Comparison of ENCODE assay signal across 15 cellular contexts in genomic region chr3:65563844-65564243, GRCh38.
A peak's percentile ranks its signal among the peaks of the same experiment; 100 is the strongest.
DNase-seq lines count a peak whose midpoint lies in the region; ATAC-seq, FAIRE-seq and TF ChIP-seq lines count a peak whose summit lies in the region.
"Had no signal": no experiment of that assay in that cellular context is flagged by ENCODE, and none has a peak within 500 bp of the region (broad histone marks: within the 10 kb centered on the region; RNA-seq: fewer than 3 reads in every experiment).

No MANE protein-coding gene starts in this region.

- H4K91ac ChIP-seq in H1 (replicated peaks; ENCODE audit: insufficient read length, low read length), result no peak overlapping the region

- peak overlapping the region in 10 of 11 experiments; percentile 25 to 90 (median 66); a peak in 17 of 22 replicates for H3K4me2 ChIP-seq in BLaER1 treated with 17β-estradiol and CSF1 and Interleukin-3, amounts not matched to agents 10 nM and 100 nM
- no peak overlapping the region for H3K4me2 ChIP-seq in SK-N-SH
- no peak overlapping the region for H3K4me2 ChIP-seq in H1 (ENCODE audit: insufficient read depth in 1 of 2, low read depth in 2 of 2, low read length in 2 of 2)

- no peak overlapping the region for H3K9ac ChIP-seq in BLaER1 treated with 17β-estradiol and CSF1 and Interleukin-3, amounts not matched to agents 10 nM and 100 nM
- no peak overlapping the region for H3K9ac ChIP-seq in SK-N-SH
- H3K9ac ChIP-seq in H1 (replicated peaks in 1 of 4; ENCODE audit: extremely low read depth in 1 of 4, low read depth in 3 of 4, low read length in 3 of 4), result no peak overlapping the region

- H2AFZ ChIP-seq in SK-N-SH (ENCODE audit: low read depth), result no peak overlapping the region
- H2AFZ ChIP-seq in H1 (ENCODE audit: low read length), result no peak overlapping the region

- peaks cover 4% of the 10 kb centered on the region for H3K79me1 ChIP-seq in H1 (ENCODE audit: low read depth, low read length)

- H3K4ac ChIP-seq in H1 (replicated peaks; ENCODE audit: insufficient read length, low read depth, low read length), result no peak overlapping the region

- H2BK15ac ChIP-seq in H1 (ENCODE audit: low read length), result no peak overlapping the region

- H3K9me3 Mint-ChIP-seq in stimulated activated naive CD8-positive, alpha-beta T cell treated with anti-CD3 and anti-CD28 coated beads, Interleukin-15, amount 100 ng/mL, for 72 hours, result no peaks in the 10 kb centered on the region
- peaks cover 7% of the 10 kb centered on the region for H3K9me3 Mint-ChIP-seq in activated naive CD8-positive, alpha-beta T cell treated with anti-CD3 and anti-CD28 coated beads, Interleukin-2, amount 50 U/mL, for 24 hours
- H3K9me3 Mint-ChIP-seq: CD8-positive, alpha-beta T cell; H9 had no signal

- TF ChIP-seq CTCF in SK-N-SH (IDR thresholded peaks at IDR 0.05) (no peak), H1 (IDR thresholded peaks at IDR 0.05; ENCODE audit: control extremely low read depth in 1 of 3, insufficient read depth in 1 of 3, low read depth in 1 of 3, low read length in 3 of 3) (no peak)

- H3K56ac ChIP-seq in H1 (replicated peaks; ENCODE audit: insufficient read length, low read depth, low read length), result no peak overlapping the region

- H3K79me2 ChIP-seq in SK-N-SH (ENCODE audit: insufficient read depth) (peaks cover 8% of the 10 kb centered on the region; the same call in 1 of the 2 replicates), H1 (ENCODE audit: control insufficient read depth in 1 of 2, insufficient read depth in 2 of 2, low read length in 2 of 2) (peaks cover 0 to 83% of the 10 kb centered on the region in 2 experiments; a peak in 3 of 4 replicates)

- no peaks in the 10 kb centered on the region for H3F3A ChIP-seq in SK-N-SH (replicated peaks; ENCODE audit: insufficient read depth)

- peak; percentile 7 for FAIRE-seq in H1 (lab: Jason Lieb, UNC)
- FAIRE-seq: A204.1 had no signal

- H3K4me1 ChIP-seq in BLaER1 treated with 17β-estradiol and CSF1 and Interleukin-3, amounts not matched to agents 10 nM and 100 nM, result peaks cover 39 to 97% (median 65%) of the 10 kb centered on the region in 10 experiments
- H3K4me1 ChIP-seq in SK-N-SH (ENCODE audit: control insufficient read depth in 1 of 2, insufficient read depth in 2 of 2, low read depth in 1 of 2, low read length in 1 of 2) (peaks cover 10 to 34% of the 10 kb centered on the region in 2 experiments), H1 (replicated peaks in 1 of 4; ENCODE audit: control insufficient read depth in 3 of 4, insufficient read depth in 4 of 4, low read length in 3 of 4) (peaks cover 0 to 7% (median 0%) of the 10 kb centered on the region in 4 experiments; a peak in 2 of 7 replicates)

- no peak overlapping the region for H2BK20ac ChIP-seq in H1 (ENCODE audit: low read length)

- peak; percentile 26; the same call in 1 of the 2 replicates for TF ChIP-seq RAD21 in SK-N-SH (IDR thresholded peaks at IDR 0.05; ENCODE audit: low read length)
- TF ChIP-seq RAD21 in H1 (IDR thresholded peaks at IDR 0.05 in 1 of 2, conservative IDR thresholded peaks at IDR 0.05 in 1 of 2; ENCODE audit: low read depth in 2 of 2, low read length in 2 of 2), result no peak

- H3K14ac ChIP-seq in H1 (ENCODE audit: insufficient read length), result no peak overlapping the region

- no peaks in the 10 kb centered on the region for H3K27me3 Mint-ChIP-seq in stimulated activated naive CD8-positive, alpha-beta T cell treated with anti-CD3 and anti-CD28 coated beads, Interleukin-15, amount 100 ng/mL, for 72 hours
- H3K27me3 Mint-ChIP-seq in activated naive CD8-positive, alpha-beta T cell treated with anti-CD3 and anti-CD28 coated beads, Interleukin-2, amount 50 U/mL, for 24 hours, result no peaks in the 10 kb centered on the region

- no peak overlapping the region for H2BK5ac ChIP-seq in H1 (ENCODE audit: low read depth, low read length)

- no peaks in the 10 kb centered on the region; the same call in 1 of the 2 replicates for H3K23me2 ChIP-seq in H1 (ENCODE audit: low read depth, low read length)

- H3K4me1 Mint-ChIP-seq in stimulated activated naive CD8-positive, alpha-beta T cell treated with anti-CD3 and anti-CD28 coated beads, Interleukin-15, amount 100 ng/mL, for 72 hours, result no peaks in the 10 kb centered on the region
- no peaks in the 10 kb centered on the region for H3K4me1 Mint-ChIP-seq in activated naive CD8-positive, alpha-beta T cell treated with anti-CD3 and anti-CD28 coated beads, Interleukin-2, amount 50 U/mL, for 24 hours

- peaks cover 0 to 22% (median 8%) of the 10 kb centered on the region in 11 experiments; a peak in 11 of 22 replicates for H3K9me3 ChIP-seq in BLaER1 treated with 17β-estradiol and CSF1 and Interleukin-3, amounts not matched to agents 10 nM and 100 nM (replicated peaks in 1 of 11)
- H3K9me3 ChIP-seq in SK-N-SH (no peaks in the 10 kb centered on the region), H1 (ENCODE audit: insufficient read depth in 2 of 2, low read depth in 1 of 2, low read length in 1 of 2) (no peaks in the 10 kb centered on the region)

- no peak overlapping the region for H2BK12ac ChIP-seq in H1 (ENCODE audit: low read depth, low read length)

- H3K27ac Mint-ChIP-seq in stimulated activated naive CD8-positive, alpha-beta T cell treated with anti-CD3 and anti-CD28 coated beads, Interleukin-15, amount 100 ng/mL, for 72 hours, result no peak overlapping the region
- H3K27ac Mint-ChIP-seq in activated naive CD8-positive, alpha-beta T cell treated with anti-CD3 and anti-CD28 coated beads, Interleukin-2, amount 50 U/mL, for 24 hours, result no peak overlapping the region
- H3K27ac Mint-ChIP-seq: CD8-positive, alpha-beta T cell had no signal

- TF ChIP-seq EP300 in SK-N-SH (IDR thresholded peaks at IDR 0.05; ENCODE audit: borderline replicate concordance in 1 of 2, low read depth in 1 of 2, low read length in 1 of 2) (peak in 1 of 2 experiments; percentile 85; a peak in 2 of 4 replicates), H1 (IDR thresholded peaks at IDR 0.05; ENCODE audit: borderline replicate concordance in 1 of 2, low read depth in 2 of 2, low read length in 2 of 2) (no peak)

- no peaks in the 10 kb centered on the region for H3K36me3 Mint-ChIP-seq in activated naive CD8-positive, alpha-beta T cell treated with anti-CD3 and anti-CD28 coated beads, Interleukin-2, amount 50 U/mL, for 24 hours (ENCODE audit: low read depth)
- H3K36me3 Mint-ChIP-seq: CD8-positive, alpha-beta T cell had no signal

- H4K8ac ChIP-seq in H1 (ENCODE audit: extremely low read depth, insufficient read depth, low read length), result no peak overlapping the region

- no peak for ATAC-seq in stimulated activated naive CD8-positive, alpha-beta T cell treated with anti-CD3 and anti-CD28 coated beads, Interleukin-15, amount 100 ng/mL, for 72 hours
- no peak for ATAC-seq in activated naive CD8-positive, alpha-beta T cell treated with anti-CD3 and anti-CD28 coated beads, Interleukin-2, amount 50 U/mL, for 24 hours
- ATAC-seq: CD8-positive, alpha-beta T cell had no signal

- no peak overlapping the region for H2BK120ac ChIP-seq in H1 (replicated peaks; ENCODE audit: low read depth, low read length)

- POLR2A ChIA-PET in SK-N-SH (lab: Yijun Ruan, JAX), result interaction anchor here (0.9 to 2.1 kb wide), 3 partner anchors 16 to 34 kb away, joined by 3 to 8 read pairs (median 6); no protein-coding TSS in a partner anchor
- POLR2A ChIA-PET in H1 (lab: Charles Lee; ENCODE audit: partially characterized antibody), result interaction anchor here (0.7 to 2.9 kb wide), 4 partner anchors 8 to 16 kb away, joined by 3 to 10 read pairs (median 6); no protein-coding TSS in a partner anchor

- no peak overlapping the region for H2AK5ac ChIP-seq in H1 (ENCODE audit: low read depth, low read length)

- CTCF ChIA-PET in SK-N-SH (lab: Yijun Ruan, JAX) (interaction anchor here (1.2 to 2.0 kb wide), 3 partner anchors 8 to 124 kb away, joined by 3 to 11 read pairs (median 6); no protein-coding TSS in a partner anchor), H1 (lab: Charles Lee; ENCODE audit: partially characterized antibody) (interaction anchor here (0.7 to 2.7 kb wide), 3 partner anchors 9 to 109 kb away, joined by 3 to 8 read pairs (median 3); no protein-coding TSS in a partner anchor)

- no peaks in the 10 kb centered on the region for H3K27me3 ChIP-seq in BLaER1 treated with 17β-estradiol and CSF1 and Interleukin-3, amounts not matched to agents 10 nM and 100 nM
- no peaks in the 10 kb centered on the region for H3K27me3 ChIP-seq in SK-N-SH (ENCODE audit: insufficient read depth)
- no peaks in the 10 kb centered on the region for H3K27me3 ChIP-seq in H1 (replicated peaks in 1 of 4; ENCODE audit: control insufficient read depth in 3 of 4, extremely low read depth in 1 of 4, insufficient read depth in 3 of 4, low read length in 3 of 4)

- no peak for TF ChIP-seq POLR2A in H1 (IDR thresholded peaks at IDR 0.05; ENCODE audit: control extremely low read depth in 1 of 2, low read depth in 2 of 2, low read length in 2 of 2)

- H3K27ac ChIP-seq in BLaER1 treated with 17β-estradiol and CSF1 and Interleukin-3, amounts not matched to agents 10 nM and 100 nM, result peak overlapping the region in 4 of 11 experiments; percentile 36 to 45 (median 41); a peak in 6 of 22 replicates
- H3K27ac ChIP-seq in SK-N-SH (ENCODE audit: low read depth in 2 of 2, low read length in 1 of 2) (peak overlapping the region in 1 of 2 experiments; percentile 92; a peak in 2 of 4 replicates), H1 (ENCODE audit: low read depth, low read length) (no peak overlapping the region)

- H3K9me2 ChIP-seq in SK-N-SH, result no peaks in the 10 kb centered on the region

- no peak overlapping the region for H3K23ac ChIP-seq in H1 (ENCODE audit: insufficient read length)

- no peak overlapping the region for H4K5ac ChIP-seq in H1 (ENCODE audit: insufficient read length, low read depth, low read length)

- 73% methylated on average over 5 of the region's 5 CpGs for WGBS in SK-N-SH (ENCODE audit: low lambda C conversion rate)
- 80% methylated on average over 5 of the region's 5 CpGs; no CpG with 5 or more reads in 1 of the 2 experiments for WGBS in H1 (ENCODE audit: extremely low coverage in 1 of 2, insufficient coverage in 1 of 2, insufficient read length in 1 of 2, insufficient replicate concordance in 2 of 2, low coverage in 1 of 2, low lambda C conversion rate in 2 of 2, missing lambda C conversion rate in 1 of 2), 2 experiments

- no peak overlapping the region for H3K18ac ChIP-seq in H1 (ENCODE audit: extremely low read depth, low read length)

- H3K4me3 Mint-ChIP-seq in stimulated activated naive CD8-positive, alpha-beta T cell treated with anti-CD3 and anti-CD28 coated beads, Interleukin-15, amount 100 ng/mL, for 72 hours, result no peak overlapping the region
- no peak overlapping the region for H3K4me3 Mint-ChIP-seq in activated naive CD8-positive, alpha-beta T cell treated with anti-CD3 and anti-CD28 coated beads, Interleukin-2, amount 50 U/mL, for 24 hours
- H3K4me3 Mint-ChIP-seq: CD8-positive, alpha-beta T cell; H9 had no signal

- DNase-seq in SK-N-SH (peak; percentile 52), H1 (ENCODE audit: low read depth in 1 of 2, low spot score in 2 of 2) (no peak), midbrain (lab: John Stamatoyannopoulos, UW) (no peak), middle frontal gyrus (ENCODE audit: extremely low spot score, low spot score) (no peak)
- no peak for DNase-seq in stimulated activated naive CD8-positive, alpha-beta T cell treated with anti-CD3 and anti-CD28 coated beads, Interleukin-15, amount 100 ng/mL, for 72 hours
- DNase-seq in activated naive CD8-positive, alpha-beta T cell treated with anti-CD3 and anti-CD28 coated beads, Interleukin-2, amount 50 U/mL, for 24 hours, result no peak
- DNase-seq: ACHN; Calu3; CD8-positive, alpha-beta T cell; DMS79 treated with DMSO at 0.1 percent for 48 hours; GF-D8; GOT3; H9 had no signal

- no peaks in the 10 kb centered on the region for H4K20me1 ChIP-seq in BLaER1 treated with 17β-estradiol and CSF1 and Interleukin-3, amounts not matched to agents 10 nM and 100 nM
- H4K20me1 ChIP-seq in SK-N-SH (ENCODE audit: insufficient read depth) (no peaks in the 10 kb centered on the region; the same call in 1 of the 2 replicates), H1 (replicated peaks in 1 of 2; ENCODE audit: control insufficient read depth in 1 of 2, insufficient read depth in 2 of 2, low read length in 2 of 2) (peaks cover 0 to 1% of the 10 kb centered on the region in 2 experiments)

- 0 out of 22 replicates have a peak, but pooled peaks cover 0 to 5% (median 0%) of the 10 kb centered on the region in 11 experiments for H3K36me3 ChIP-seq in BLaER1 treated with 17β-estradiol and CSF1 and Interleukin-3, amounts not matched to agents 10 nM and 100 nM
- H3K36me3 ChIP-seq in SK-N-SH (replicated peaks in 1 of 2; ENCODE audit: control insufficient read depth in 1 of 2, insufficient read depth in 2 of 2, low read length in 1 of 2), result no peaks in the 10 kb centered on the region
- H3K36me3 ChIP-seq in H1 (ENCODE audit: control insufficient read depth in 2 of 4, insufficient read depth in 4 of 4, low read length in 3 of 4), result no peaks in the 10 kb centered on the region; a peak in 1 of 8 replicates

- H3K4me3 ChIP-seq in BLaER1 treated with 17β-estradiol and CSF1 and Interleukin-3, amounts not matched to agents 10 nM and 100 nM, result no peak overlapping the region
- H3K4me3 ChIP-seq in SK-N-SH (ENCODE audit: low read depth in 2 of 2, low read length in 1 of 2), result no peak overlapping the region
- no peak overlapping the region for H3K4me3 ChIP-seq in H1 (ENCODE audit: extremely low read depth in 1 of 4, insufficient read depth in 2 of 4, low read depth in 3 of 4, low read length in 4 of 4)

Comparison
In these comparisons a context has a peak if more than half of its experiments do, and no peak if none do; other contexts are left out.
1. H3K4me2 ChIP-seq: peak in BLaER1 treated with 17β-estradiol and CSF1 and Interleukin-3, amounts not matched to agents 10 nM and 100 nM (10 of 11); none in SK-N-SH (single experiment) and H1 (0 of 2).